In genomic region chr7:105250239-105250638, GRCh38 we compare ENCODE assay signal across 23 cellular contexts.
"Had no signal": no experiment of that assay in that cellular context is flagged by ENCODE, and none has a peak within 500 bp of the region (broad histone marks: within the 10 kb centered on the region; RNA-seq: fewer than 3 reads in every experiment).

No MANE protein-coding gene starts in this region.

- H3K27me3 Mint-ChIP-seq: activated naive CD8-positive, alpha-beta T cell; central memory CD8-positive, alpha-beta T cell; stimulated activated naive CD8-positive, alpha-beta T cell treated with anti-CD3 and anti-CD28 coated beads, Interleukin-15, Interleukin-2, amounts not matched to agents 100 ng/mL and 50 ng/mL, for 24 hours; type B pancreatic cell had no signal

- H3K27ac ChIP-seq: brain microvascular endothelial cell, esophagus muscularis mucosa, gastrocnemius medialis, testis, WERI-Rb-1 had no signal

- ATAC-seq: activated T-cell treated with anti-CD3 and anti-CD28 coated beads, Interleukin-2, amount 50 U/mL, for 72 hours; gastrocnemius medialis; left lobe of liver had no signal

- H3K4me3 Mint-ChIP-seq: activated naive CD8-positive, alpha-beta T cell; activated T-cell treated with anti-CD3 and anti-CD28 coated beads, Interleukin-2, amount 50 U/mL, for 72 hours; central memory CD8-positive, alpha-beta T cell; stimulated activated naive CD8-positive, alpha-beta T cell treated with anti-CD3 and anti-CD28 coated beads, Interleukin-15, Interleukin-2, amounts not matched to agents 100 ng/mL and 50 ng/mL, for 24 hours; type B pancreatic cell had no signal

- H3K4me3 ChIP-seq: esophagus muscularis mucosa, gastrocnemius medialis, lung, testis had no signal

- H3K36me3 ChIP-seq: brain microvascular endothelial cell, esophagus muscularis mucosa, gastrocnemius medialis, WERI-Rb-1 had no signal

- DNase-seq: activated CD4-positive, alpha-beta T cell treated with anti-CD3 and anti-CD28 coated beads for 1 hour; activated CD4-positive, alpha-beta T cell treated with anti-CD3 and anti-CD28 coated beads, Interleukin-2, amount 50 U/mL, for 4 hours; activated gamma-delta T cell; activated T-cell treated with anti-CD3 and anti-CD28 coated beads, Interleukin-2, amount 50 U/mL, for 72 hours; brain microvascular endothelial cell; cortex of kidney; effector CD8-positive, alpha-beta T cell; gastrocnemius medialis; head of caudate nucleus; kidney; midbrain; retina; stimulated activated CD4-positive, alpha-beta T cell treated with anti-CD3 and anti-CD28 coated beads, Interleukin-2, amount 100 ng/mL, for 24 hours; SW 1271; testis; WERI-Rb-1 had no signal

- H3K27ac Mint-ChIP-seq: activated naive CD8-positive, alpha-beta T cell; activated T-cell treated with anti-CD3 and anti-CD28 coated beads, Interleukin-2, amount 50 U/mL, for 72 hours; stimulated activated naive CD8-positive, alpha-beta T cell treated with anti-CD3 and anti-CD28 coated beads, Interleukin-15, Interleukin-2, amounts not matched to agents 100 ng/mL and 50 ng/mL, for 24 hours; type B pancreatic cell had no signal

- H3K27me3 ChIP-seq: brain microvascular endothelial cell, esophagus muscularis mucosa, gastrocnemius medialis, testis had no signal

- H3K9me3 ChIP-seq: esophagus muscularis mucosa, gastrocnemius medialis, testis had no signal

- H3K36me3 Mint-ChIP-seq: type B pancreatic cell had no signal

- H3K9me3 Mint-ChIP-seq: activated T-cell treated with anti-CD3 and anti-CD28 coated beads, Interleukin-2, amount 50 U/mL, for 72 hours; central memory CD8-positive, alpha-beta T cell; stimulated activated naive CD8-positive, alpha-beta T cell treated with anti-CD3 and anti-CD28 coated beads, Interleukin-15, Interleukin-2, amounts not matched to agents 100 ng/mL and 50 ng/mL, for 24 hours; type B pancreatic cell had no signal
